In the genomic region with DNA sequence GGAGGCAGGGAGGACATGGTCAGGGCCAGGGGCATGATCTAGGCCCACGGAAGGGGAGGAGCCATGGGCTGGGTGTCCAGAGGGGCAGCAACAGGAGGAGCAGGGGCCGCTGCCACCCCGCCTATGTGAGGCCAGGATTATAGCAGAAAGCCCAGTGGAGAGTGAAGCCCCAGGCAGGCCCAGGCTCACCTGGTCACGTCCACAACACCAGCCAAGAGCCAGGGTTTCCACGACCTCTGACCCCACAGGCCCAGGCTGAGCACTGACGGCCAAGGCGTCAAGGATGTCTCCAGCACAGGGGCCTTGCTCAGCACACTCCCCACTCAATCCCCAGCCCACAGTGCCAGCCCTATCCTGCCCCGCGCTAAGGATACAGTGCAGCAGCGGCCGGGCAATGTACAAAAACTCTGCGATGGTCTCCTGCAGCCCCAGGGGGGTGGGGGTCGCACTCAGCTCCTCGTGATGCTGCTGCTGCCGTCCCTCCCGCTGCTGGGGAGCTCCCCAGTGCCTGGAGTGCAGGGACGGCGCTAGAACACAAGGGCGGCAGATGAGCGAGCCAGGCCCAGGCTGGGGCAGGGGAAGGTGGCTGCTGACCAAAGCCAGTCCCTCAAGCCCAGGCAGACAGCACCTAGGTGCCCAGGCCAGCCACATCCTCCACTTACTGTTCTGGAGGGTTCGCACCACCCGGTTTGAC, we compare ENCODE assay signal across 27 cellular contexts. TPM values are rescaled to one million over a fixed set of nuclear protein-coding genes. Genes with fewer than 3 reads are reported as not detected.
DNase-seq lines count a peak whose midpoint lies in the region; ATAC-seq, FAIRE-seq and TF ChIP-seq lines count a peak whose summit lies in the region.
"Had no signal": no experiment of that assay in that cellular context is flagged by ENCODE, and none has a peak within 500 bp of the region (broad histone marks: within the 10 kb centered on the region; RNA-seq: fewer than 3 reads in every experiment).

No MANE protein-coding gene starts in this region.

- H3K9ac ChIP-seq in GM12878 (ENCODE audit: control insufficient read depth, insufficient read depth, low read length) (no peak overlapping the region), liver (ENCODE audit: low read depth in 1 of 2, low read length in 2 of 2) (no peak overlapping the region)
- H3K9ac ChIP-seq: BLaER1, KMS-11 had no signal

- no peak for TF ChIP-seq RAD21 in GM12878 (IDR thresholded peaks at IDR 0.05; ENCODE audit: insufficient read depth, low read depth, low read length)
- TF ChIP-seq RAD21 in liver (IDR thresholded peaks at IDR 0.05) = no peak

- H3K79me2 ChIP-seq in GM12878 (ENCODE audit: control insufficient read depth, insufficient read depth, low read length) = peaks cover 16% of the 10 kb centered on the region

- no peak for ATAC-seq in Right ventricle myocardium inferior
- ATAC-seq in GM12878 = no peak

- no peaks in the 10 kb centered on the region for H4K20me1 ChIP-seq in GM12878 (ENCODE audit: control insufficient read depth, insufficient read depth)

- H3K36me3 ChIP-seq in GM12878 (ENCODE audit: control insufficient read depth in 2 of 2, insufficient read depth in 2 of 2, low read length in 1 of 2) = peaks cover 15 to 17% of the 10 kb centered on the region in 2 experiments
- H3K36me3 ChIP-seq in liver (ENCODE audit: control insufficient read depth in 4 of 4, insufficient read depth in 3 of 4, low read depth in 1 of 4, low read length in 3 of 4) = peaks cover 16 to 32% (median 18%) of the 10 kb centered on the region in 4 donors

- CTCF ChIA-PET in GM12878 (lab: Yijun Ruan, JAX) = no interaction called here

- no peak overlapping the region for H3K4me2 ChIP-seq in GM12878 (ENCODE audit: control insufficient read depth, insufficient read depth)
- H3K4me2 ChIP-seq: BLaER1, KMS-11 had no signal

- BruUV-seq in GM12878 (replicated peaks; lab: Mats Ljungman, UMichigan) = no TSS peak

- no peak overlapping the region for H3K27ac ChIP-seq in GM12878 (ENCODE audit: control insufficient read depth, insufficient read depth)
- H3K27ac ChIP-seq in liver (ENCODE audit: low read depth in 1 of 2, low read length in 2 of 2) = peak overlapping the region; percentile 77 to 80
- H3K27ac ChIP-seq: BLaER1, KMS-11 had no signal

- TF ChIP-seq CTCF in GM12878 (IDR thresholded peaks at IDR 0.05 in 2 of 3, conservative IDR thresholded peaks at IDR 0.05 in 1 of 3; ENCODE audit: control insufficient read depth in 2 of 3, extremely low read depth in 1 of 3, insufficient read depth in 1 of 3, low read depth in 3 of 3, low read length in 3 of 3) = no peak
- TF ChIP-seq CTCF in liver (IDR thresholded peaks at IDR 0.05; ENCODE audit: low read depth, low read length, missing input control) = no peak

- in situ Hi-C loops in GM12878 (cut with MboI) = no loop called here

- POLR2A ChIA-PET in GM12878 (lab: Charles Lee) = interaction anchor here (1.0 kb wide), 1 partner anchor 21 kb away, joined by 7 read pairs; no protein-coding TSS in a partner anchor

- SMC1A ChIA-PET in GM12878 (lab: Charles Lee; ENCODE audit: uncharacterized antibody, unreplicated experiment) = no interaction called here

- FAIRE-seq in GM12878 (lab: Jason Lieb, UNC) = no peak

- TF ChIP-seq POLR2A in GM12878 (IDR thresholded peaks at IDR 0.05; ENCODE audit: low read depth, low read length) = peak; percentile 34; the same call in 1 of the 2 replicates

- TF ChIP-seq EP300 in GM12878 (IDR thresholded peaks at IDR 0.05; ENCODE audit: borderline replicate concordance in 1 of 2, control insufficient read depth in 1 of 2, low read depth in 2 of 2, low read length in 2 of 2) = no peak

- 86% methylated on average over 20 of the region's 22 CpGs for WGBS in GM12878 (ENCODE audit: insufficient coverage, insufficient replicate concordance, low lambda C conversion rate, missing lambda C conversion rate)
- 74% methylated on average over 22 of the region's 22 CpGs for WGBS in liver

- H3K9me3 ChIP-seq in GM12878 (replicated peaks; ENCODE audit: control insufficient read depth, insufficient read depth, low read length) = no peaks in the 10 kb centered on the region
- H3K9me3 ChIP-seq in liver (ENCODE audit: control insufficient read depth in 4 of 4, low read length in 3 of 4) = no peaks in the 10 kb centered on the region
- H3K9me3 ChIP-seq: BLaER1, Caco-2 had no signal

- no peak overlapping the region for H2AFZ ChIP-seq in GM12878 (ENCODE audit: control insufficient read depth, low read depth, low read length)

- intact Hi-C loops in Right ventricle myocardium inferior (cut with DNase I) = no loop called here
- intact Hi-C loops in cardiac septum (cut with DNase I) = no loop called here
- intact Hi-C loops in GM12878 (cut with micrococcal nuclease; ENCODE audit: unreplicated experiment) = no loop called here

- H3K4me3 ChIP-seq in GM12878 (no peak overlapping the region), liver (ENCODE audit: low read depth in 1 of 3, low read length in 3 of 3) (peak overlapping the region in 2 of 3 donors; percentile 9 to 20)
- H3K4me3 ChIP-seq: BLaER1 had no signal

- RAD21 ChIA-PET in GM12878 (lab: Charles Lee; ENCODE audit: unreplicated experiment) = no interaction called here

- H3K4me1 ChIP-seq in GM12878 (ENCODE audit: control insufficient read depth, insufficient read depth, low read length) (peaks cover 14% of the 10 kb centered on the region), liver (ENCODE audit: control insufficient read depth in 4 of 4, insufficient read depth in 4 of 4, low read length in 3 of 4) (peaks cover 12 to 59% (median 47%) of the 10 kb centered on the region in 4 donors)

- DNase-seq in Right ventricle myocardium inferior (ENCODE audit: missing footprints) (peak; percentile 45), cardiac septum (ENCODE audit: low spot score) (no peak), GM12878 (ENCODE audit: low read depth, low spot score) (no peak), HK-2 (ENCODE audit: unreplicated experiment) (no peak), NCI-H2029 (lab: John Stamatoyannopoulos, UW) (no peak)
- no peak for DNase-seq in stimulated activated CD4-positive, alpha-beta T cell treated with anti-CD3 and anti-CD28 coated beads, Interleukin-2, amount 100 ng/mL, for 24 hours
- DNase-seq: Caco-2, DMS 273 treated with DMSO at 0.1 percent for 48 hours, DMS79 treated with DMSO at 0.1 percent for 48 hours, H9, IMR-90, MM.1S, NCI-H1048, NCI-H1417, NCI-H1694 treated with DMSO at 0.1 percent for 48 hours, NCI-H2081 treated with DMSO at 0.1 percent for 48 hours, NCI-H2171, NCI-H226, NCI-H510A, NCI-H69, RPMI8226, SHP77 treated with DMSO at 0.1 percent for 48 hours had no signal

- H3K27me3 ChIP-seq in GM12878 (replicated peaks in 1 of 2; ENCODE audit: control insufficient read depth in 2 of 2, insufficient read depth in 2 of 2, low read length in 1 of 2) = no peaks in the 10 kb centered on the region
- H3K27me3 ChIP-seq in liver (ENCODE audit: control insufficient read depth in 4 of 4, insufficient read depth in 4 of 4, low read length in 3 of 4) = no peaks in the 10 kb centered on the region
- H3K27me3 ChIP-seq: BLaER1 had no signal

RNA-seq across cellular contexts. Expression of gene PEX16, which starts 3.6 kb away (rescaled TPM):
- total RNA-seq in Right ventricle myocardium inferior (10.4 TPM), cardiac septum (13.0 TPM), GM12878 (2014; rRNA removed) (40.2 and 53.5 TPM in 2 replicates), GM12878 (2014; rRNA removed; fragmentation: Illumina TruSeq; extraction: Trizol) (17.1 and 18.5 TPM in 2 replicates), GM12878 (2021) (41.5 and 42.2 TPM in 2 replicates), liver (10 to 100 TPM; 18.8 to 26.1 TPM)
- 25.7 and 30.4 TPM in 2 replicates for total RNA-seq in GM12878 (2013; cell fraction: nucleolus; rRNA removed)
- 5.9 TPM for polyA plus RNA-seq in GM12878 (2011; ENCODE audit: low read depth)
- polyA plus RNA-seq in GM12878 (2011; rRNA removed) (12.4 and 19.6 TPM in 2 replicates), GM12878 (2014; fragmentation: Illumina TruSeq; extraction: Trizol) (0.46 and 6.4 TPM in 2 replicates), GM12878 (2014; fragmentation: Nextera tagmentation; extraction: Ambion mirVana) (1 to 10 TPM; 1.4 to 5.6 TPM), GM12878 (2014; rRNA removed) (49.8 and 62.6 TPM in 2 replicates), GM12878 (2016; fragmentation: Nextera tagmentation; extraction: Ambion mirVana) (10 to 100 TPM; 35.5 to 39.2 TPM), liver (10 to 100 TPM; 33.5 to 41.2 TPM)
- 30.9 and 46.0 TPM in 2 replicates for polyA plus RNA-seq in GM12878 (2011; cell fraction: cytosol; rRNA removed)
- polyA plus RNA-seq in GM12878 (2011; cell fraction: nucleus; rRNA removed) = 67.9 and 73.5 TPM in 2 replicates
- 23.4 and 25.2 TPM in 2 replicates for polyA plus RNA-seq in GM12878 (2012)
- polyA minus RNA-seq in GM12878 (2011; rRNA and poly(A)+ RNA removed) = 14.2 and 30.8 TPM in 2 replicates
- 18.1 and 23.3 TPM in 2 replicates for polyA minus RNA-seq in GM12878 (2011; cell fraction: cytosol; rRNA and poly(A)+ RNA removed)
- 30.0 and 40.0 TPM in 2 replicates for polyA minus RNA-seq in GM12878 (2011; cell fraction: nucleus; rRNA and poly(A)+ RNA removed)

RNA-seq across cellular contexts. Expression of gene FREY1, which starts 7.0 kb away (rescaled TPM):
- total RNA-seq in Right ventricle myocardium inferior (not detected), cardiac septum (0.54 TPM), GM12878 (2014; rRNA removed) (0.79 and 1.7 TPM in 2 replicates), GM12878 (2014; rRNA removed; fragmentation: Illumina TruSeq; extraction: Trizol) (0.55 and 0.72 TPM in 2 replicates), GM12878 (2021) (0.82 and 1.7 TPM in 2 replicates), liver (1 to 10 TPM in 1 of 2 donors, under 1 TPM in 1; 0.75 to 2.1 TPM)
- total RNA-seq in GM12878 (2013; cell fraction: nucleolus; rRNA removed) = 6.7 and 6.9 TPM in 2 replicates
- polyA plus RNA-seq in GM12878 (2011; ENCODE audit: low read depth) = not detected
- polyA plus RNA-seq in GM12878 (2011; rRNA removed) (0.16 and 0.19 TPM in 2 replicates), GM12878 (2014; fragmentation: Illumina TruSeq; extraction: Trizol) (0.13 TPM in 1 of 2 replicates, not detected in the other), GM12878 (2014; fragmentation: Nextera tagmentation; extraction: Ambion mirVana) (not detected), GM12878 (2014; rRNA removed) (0.31 TPM in 1 of 2 replicates, not detected in the other), GM12878 (2016; fragmentation: Nextera tagmentation; extraction: Ambion mirVana) (under 1 TPM in 1 of 2 experiments, not detected in 1; 0.39 TPM), liver (under 1 TPM in 1 of 2 donors, not detected in 1; 0.18 TPM)
- polyA plus RNA-seq in GM12878 (2011; cell fraction: cytosol; rRNA removed) = 0.20 and 0.30 TPM in 2 replicates
- polyA plus RNA-seq in GM12878 (2011; cell fraction: nucleus; rRNA removed) = 3.6 and 6.1 TPM in 2 replicates
- 0.17 and 0.31 TPM in 2 replicates for polyA plus RNA-seq in GM12878 (2012)
- 1.2 and 7.0 TPM in 2 replicates for polyA minus RNA-seq in GM12878 (2011; rRNA and poly(A)+ RNA removed)
- 3.2 TPM in 1 of 2 replicates, not detected in the other for polyA minus RNA-seq in GM12878 (2011; cell fraction: cytosol; rRNA and poly(A)+ RNA removed)
- polyA minus RNA-seq in GM12878 (2011; cell fraction: nucleus; rRNA and poly(A)+ RNA removed) = 12.6 and 20.4 TPM in 2 replicates
- total RNA-seq: IMR-90 had no signal
- polyA plus RNA-seq: CD4-positive, alpha-beta memory T cell had no signal

RNA-seq across cellular contexts. Expression of gene LARGE2, which starts 8.4 kb away (rescaled TPM):
- total RNA-seq in Right ventricle myocardium inferior (not detected), cardiac septum (not detected), GM12878 (2014; rRNA removed) (not detected in 2 replicates), GM12878 (2014; rRNA removed; fragmentation: Illumina TruSeq; extraction: Trizol) (not detected in 2 replicates), GM12878 (2021) (0.32 and 0.41 TPM in 2 replicates), liver (1 to 10 TPM; 1.3 to 1.9 TPM)
- total RNA-seq in GM12878 (2013; cell fraction: nucleolus; rRNA removed) = 0.20 and 0.25 TPM in 2 replicates
- not detected for polyA plus RNA-seq in GM12878 (2011; ENCODE audit: low read depth)
- polyA plus RNA-seq in GM12878 (2011; rRNA removed) (0.03 TPM in 1 of 2 replicates, not detected in the other), GM12878 (2014; fragmentation: Illumina TruSeq; extraction: Trizol) (0.15 TPM in 1 of 2 replicates, not detected in the other), GM12878 (2014; fragmentation: Nextera tagmentation; extraction: Ambion mirVana) (not detected), GM12878 (2014; rRNA removed) (0.16 and 0.23 TPM in 2 replicates), GM12878 (2016; fragmentation: Nextera tagmentation; extraction: Ambion mirVana) (not detected), liver (1 to 10 TPM; 1.3 to 1.7 TPM)
- 0.03 and 0.04 TPM in 2 replicates for polyA plus RNA-seq in GM12878 (2011; cell fraction: cytosol; rRNA removed)
- 0.09 and 0.29 TPM in 2 replicates for polyA plus RNA-seq in GM12878 (2011; cell fraction: nucleus; rRNA removed)
- polyA plus RNA-seq in GM12878 (2012) = 0.15 and 0.37 TPM in 2 replicates
- 0.15 TPM in 1 of 2 replicates, not detected in the other for polyA minus RNA-seq in GM12878 (2011; rRNA and poly(A)+ RNA removed)
- polyA minus RNA-seq in GM12878 (2011; cell fraction: cytosol; rRNA and poly(A)+ RNA removed) = not detected in 2 replicates
- polyA minus RNA-seq in GM12878 (2011; cell fraction: nucleus; rRNA and poly(A)+ RNA removed) = not detected in 2 replicates
- total RNA-seq: A172, IMR-90 had no signal

RNA-seq across cellular contexts. Expression of gene MAPK8IP1, which starts 28.6 kb away (rescaled TPM):
- total RNA-seq in Right ventricle myocardium inferior (5.9 TPM), cardiac septum (7.5 TPM), GM12878 (2014; rRNA removed) (0.16 and 0.17 TPM in 2 replicates), GM12878 (2014; rRNA removed; fragmentation: Illumina TruSeq; extraction: Trizol) (0.09 TPM in 1 of 2 replicates, not detected in the other), GM12878 (2021) (0.44 and 0.48 TPM in 2 replicates), liver (1 to 10 TPM in 1 of 2 donors, under 1 TPM in 1; 0.89 to 1.8 TPM)
- 0.90 and 1.7 TPM in 2 replicates for total RNA-seq in GM12878 (2013; cell fraction: nucleolus; rRNA removed)
- polyA plus RNA-seq in GM12878 (2011; ENCODE audit: low read depth) = 0.14 TPM
- polyA plus RNA-seq in GM12878 (2011; rRNA removed) (0.06 and 0.14 TPM in 2 replicates), GM12878 (2014; fragmentation: Illumina TruSeq; extraction: Trizol) (0.04 TPM in 1 of 2 replicates, not detected in the other), GM12878 (2014; fragmentation: Nextera tagmentation; extraction: Ambion mirVana) (not detected), GM12878 (2014; rRNA removed) (0.27 and 0.31 TPM in 2 replicates), GM12878 (2016; fragmentation: Nextera tagmentation; extraction: Ambion mirVana) (under 1 TPM; 0.04 to 0.07 TPM), liver (1 to 10 TPM in 1 of 2 donors, under 1 TPM in 1; 0.78 to 2.7 TPM)
- polyA plus RNA-seq in GM12878 (2011; cell fraction: cytosol; rRNA removed) = 0.18 and 0.40 TPM in 2 replicates
- 1.3 and 1.5 TPM in 2 replicates for polyA plus RNA-seq in GM12878 (2011; cell fraction: nucleus; rRNA removed)
- polyA plus RNA-seq in GM12878 (2012) = 0.21 and 0.39 TPM in 2 replicates
- polyA minus RNA-seq in GM12878 (2011; rRNA and poly(A)+ RNA removed) = 0.21 TPM in 1 of 2 replicates, not detected in the other
- polyA minus RNA-seq in GM12878 (2011; cell fraction: cytosol; rRNA and poly(A)+ RNA removed) = not detected in 2 replicates
- 0.12 and 0.29 TPM in 2 replicates for polyA minus RNA-seq in GM12878 (2011; cell fraction: nucleus; rRNA and poly(A)+ RNA removed)
